In genomic region chr1:36170643-36171412, GRCh38 we compare ENCODE assay signal across 14 cellular contexts. TPM values are rescaled to one million over a fixed set of nuclear protein-coding genes. Genes with fewer than 3 reads are reported as not detected.
DNase-seq lines count a peak whose midpoint lies in the region; ATAC-seq and TF ChIP-seq lines count a peak whose summit lies in the region.
"Had no signal": no experiment of that assay in that cellular context is flagged by ENCODE, and none has a peak within 500 bp of the region (broad histone marks: within the 10 kb centered on the region; RNA-seq: fewer than 3 reads in every experiment).

No MANE protein-coding gene starts in this region.

- no peaks in the 10 kb centered on the region for H3K27me3 Mint-ChIP-seq in activated naive CD4-positive, alpha-beta T cell treated with anti-CD3 and anti-CD28 coated beads, Interleukin-2, amount 10 ng/mL, durations not matched to agents 7 days and 5 days

- H4K8ac ChIP-seq in mesenchymal stem cell (ENCODE audit: low read length), result peak overlapping the region; percentile 15

- H3K4me2 ChIP-seq in mesenchymal stem cell (ENCODE audit: low read length, poor library complexity, severe bottlenecking), result no peak overlapping the region

- DNase-seq in activated naive CD4-positive, alpha-beta T cell treated with anti-CD3 and anti-CD28 coated beads, Interleukin-2, amount 50 U/mL, for 72 hours (ENCODE audit: low spot score in 2 of 2), result no peak
- DNase-seq in activated naive CD4-positive, alpha-beta T cell treated with anti-CD3 and anti-CD28 coated beads, Interleukin-2, amount 10 ng/mL, durations not matched to agents 7 days and 5 days, result no peak
- DNase-seq in caudate nucleus (lab: John Stamatoyannopoulos, UW), result no peak
- no peak for DNase-seq in mesenchymal stem cell
- peak; percentile 79 to 81 for DNase-seq in thyroid gland
- DNase-seq in stimulated activated CD4-positive, alpha-beta T cell treated with anti-CD3 and anti-CD28 coated beads, Interleukin-2, amount 100 ng/mL, for 24 hours, result no peak
- no peak for DNase-seq in posterior vena cava (ENCODE audit: low spot score)
- DNase-seq in A172 (ENCODE audit: low spot score), result no peak
- DNase-seq: activated T-cell treated with anti-CD3 and anti-CD28 coated beads, Interleukin-2, amount 50 U/mL, for 1 hour; DMS 273 treated with DMSO at 0.1 percent for 48 hours; H9; NCI-H1105 treated with DMSO at 0.1 percent for 48 hours; stomach had no signal

- H3K9me3 ChIP-seq in mesenchymal stem cell (ENCODE audit: control insufficient read depth, low read length), result no peaks in the 10 kb centered on the region
- H3K9me3 ChIP-seq in thyroid gland, result no peaks in the 10 kb centered on the region
- H3K9me3 ChIP-seq: stomach had no signal

- H3K4me1 Mint-ChIP-seq in activated naive CD4-positive, alpha-beta T cell treated with anti-CD3 and anti-CD28 coated beads, Interleukin-2, amount 10 ng/mL, durations not matched to agents 7 days and 5 days, result peaks cover 14% of the 10 kb centered on the region

- H2BK5ac ChIP-seq in mesenchymal stem cell (ENCODE audit: low read depth, low read length, poor library complexity, severe bottlenecking), result no peak overlapping the region

- peak overlapping the region; percentile 44 for H3K9ac ChIP-seq in mesenchymal stem cell (ENCODE audit: low read length)

- WGBS in mesenchymal stem cell, result 94% methylated on average over 11 of the region's 12 CpGs
- WGBS in thyroid gland, 2 donors, result 46 to 53% methylated on average over 5 to 10 of the region's 12 CpGs

- no peaks in the 10 kb centered on the region for H3K27me3 ChIP-seq in mesenchymal stem cell (ENCODE audit: control insufficient read depth in 1 of 2, insufficient read depth in 1 of 2, low read length in 2 of 2)
- H3K27me3 ChIP-seq in thyroid gland, result no peaks in the 10 kb centered on the region
- H3K27me3 ChIP-seq: stomach had no signal

- H3K4me1 ChIP-seq in mesenchymal stem cell (ENCODE audit: control insufficient read depth, insufficient read depth, low read depth, low read length) (peaks cover 42% of the 10 kb centered on the region), thyroid gland (peaks cover 43 to 67% of the 10 kb centered on the region in 2 donors)

- H2AK5ac ChIP-seq in mesenchymal stem cell (ENCODE audit: low read length, severe bottlenecking), result no peak overlapping the region

- intact Hi-C loops in thyroid gland (cut with DNase I), result no loop called here
- intact Hi-C loops in posterior vena cava (cut with DNase I), result no loop called here

- no peak overlapping the region for H2BK12ac ChIP-seq in mesenchymal stem cell (ENCODE audit: low read length in 2 of 2)

- no peak overlapping the region for H2BK120ac ChIP-seq in mesenchymal stem cell (ENCODE audit: low read depth, low read length)

- H3K27ac ChIP-seq in caudate nucleus (ENCODE audit: low read depth, low read length) (peak overlapping the region; percentile 5), mesenchymal stem cell (ENCODE audit: low read length, poor library complexity, severe bottlenecking) (no peak overlapping the region), thyroid gland (peak overlapping the region; percentile 63 to 78 (median 78))

- peak overlapping the region; percentile 26 to 66 for H3K27ac Mint-ChIP-seq in activated naive CD4-positive, alpha-beta T cell treated with anti-CD3 and anti-CD28 coated beads, Interleukin-2, amount 50 U/mL, for 72 hours
- H3K27ac Mint-ChIP-seq in activated naive CD4-positive, alpha-beta T cell treated with anti-CD3 and anti-CD28 coated beads, Interleukin-2, amount 10 ng/mL, durations not matched to agents 7 days and 5 days, result no peak overlapping the region
- H3K27ac Mint-ChIP-seq: H9 had no signal

- H4K91ac ChIP-seq in mesenchymal stem cell (ENCODE audit: low read length), result peak overlapping the region; percentile 9

- H3K14ac ChIP-seq in mesenchymal stem cell (ENCODE audit: low read length in 2 of 2), result no peak overlapping the region

- H2BK15ac ChIP-seq in mesenchymal stem cell (ENCODE audit: low read depth, poor library complexity, severe bottlenecking), result no peak overlapping the region

- no peak overlapping the region for H3K4me3 Mint-ChIP-seq in activated naive CD4-positive, alpha-beta T cell treated with anti-CD3 and anti-CD28 coated beads, Interleukin-2, amount 10 ng/mL, durations not matched to agents 7 days and 5 days
- H3K4me3 Mint-ChIP-seq: H9, nephron had no signal

- no peak overlapping the region for H3K18ac ChIP-seq in mesenchymal stem cell (ENCODE audit: low read depth in 1 of 2, low read length in 2 of 2)

- H3K4me3 ChIP-seq in mesenchymal stem cell (ENCODE audit: insufficient read depth in 1 of 2, low read depth in 1 of 2, low read length in 2 of 2) (no peak overlapping the region), thyroid gland (replicated peaks in 1 of 3) (no peak overlapping the region)
- H3K4me3 ChIP-seq: stomach had no signal

- no peak for TF ChIP-seq POLR2A in thyroid gland (IDR thresholded peaks at IDR 0.05)

- H2AFZ ChIP-seq in mesenchymal stem cell (ENCODE audit: low read depth, low read length), result no peak overlapping the region

- peaks cover 4 to 20% of the 10 kb centered on the region in 2 donors for H3K36me3 Mint-ChIP-seq in activated naive CD4-positive, alpha-beta T cell treated with anti-CD3 and anti-CD28 coated beads, Interleukin-2, amount 50 U/mL, for 72 hours
- H3K36me3 Mint-ChIP-seq in activated naive CD4-positive, alpha-beta T cell treated with anti-CD3 and anti-CD28 coated beads, Interleukin-2, amount 10 ng/mL, durations not matched to agents 7 days and 5 days, result peaks cover 63% of the 10 kb centered on the region

- H3K9me3 Mint-ChIP-seq in activated naive CD4-positive, alpha-beta T cell treated with anti-CD3 and anti-CD28 coated beads, Interleukin-2, amount 50 U/mL, for 72 hours, result no peaks in the 10 kb centered on the region
- no peaks in the 10 kb centered on the region for H3K9me3 Mint-ChIP-seq in activated naive CD4-positive, alpha-beta T cell treated with anti-CD3 and anti-CD28 coated beads, Interleukin-2, amount 10 ng/mL, durations not matched to agents 7 days and 5 days
- H3K9me3 Mint-ChIP-seq: H9, nephron had no signal

- ATAC-seq in activated naive CD4-positive, alpha-beta T cell treated with anti-CD3 and anti-CD28 coated beads, Interleukin-2, amount 50 U/mL, for 72 hours, result no peak

- CTCF ChIA-PET in activated naive CD4-positive, alpha-beta T cell treated with anti-CD3 and anti-CD28 coated beads, Interleukin-2, amount 10 ng/mL, durations not matched to agents 7 days and 5 days (lab: Charles Lee), result interaction anchor here (1.0 to 3.1 kb wide), 3 partner anchors 10 to 115 kb away, joined by 4 to 10 read pairs (median 7); no protein-coding TSS in a partner anchor

- no peak overlapping the region for H3K23ac ChIP-seq in mesenchymal stem cell (ENCODE audit: low read length in 2 of 2)

- H3K4ac ChIP-seq in mesenchymal stem cell (ENCODE audit: low read depth in 1 of 2, low read length in 2 of 2), result no peak overlapping the region

- H3K79me1 ChIP-seq in mesenchymal stem cell (replicated peaks; ENCODE audit: low read length, poor library complexity, severe bottlenecking), result peaks cover 1% of the 10 kb centered on the region

- H3K36me3 ChIP-seq in mesenchymal stem cell (ENCODE audit: control insufficient read depth in 1 of 2, insufficient read depth in 2 of 2, low read depth in 1 of 2, low read length in 2 of 2), result peaks cover 61 to 70% of the 10 kb centered on the region in 2 experiments
- H3K36me3 ChIP-seq in thyroid gland, result peaks cover 36 to 44% of the 10 kb centered on the region in 2 donors

- TF ChIP-seq CTCF in thyroid gland (IDR thresholded peaks at IDR 0.05), result no peak

RNA-seq across cellular contexts. Expression of gene MAP7D1, which starts 14.9 kb away (rescaled TPM):
- total RNA-seq in activated naive CD4-positive, alpha-beta T cell treated with anti-CD3 and anti-CD28 coated beads, Interleukin-2, amount 50 U/mL, for 72 hours, result 100 to 1,000 TPM; 112 to 169 TPM
- 97.8 TPM for polyA plus RNA-seq in mesenchymal stem cell (2013, experiment 1 of 2)
- polyA plus RNA-seq in mesenchymal stem cell (2013, experiment 2 of 2), result 97.8 TPM
- total RNA-seq in thyroid gland (10 to 100 TPM; 63.6 to 75.0 (median 68.7) TPM), posterior vena cava (100 to 1,000 TPM; 130 to 167 TPM)
- 91.2 and 136 TPM in 2 replicates for total RNA-seq in A172 (2014; rRNA removed; shearing (Covaris generic))

RNA-seq across cellular contexts. Expression of gene TRAPPC3, which starts 21.5 kb away (rescaled TPM):
- 10 to 100 TPM; 43.7 to 55.3 TPM for total RNA-seq in activated naive CD4-positive, alpha-beta T cell treated with anti-CD3 and anti-CD28 coated beads, Interleukin-2, amount 50 U/mL, for 72 hours
- 78.6 TPM for polyA plus RNA-seq in mesenchymal stem cell (2013, experiment 1 of 2)
- polyA plus RNA-seq in mesenchymal stem cell (2013, experiment 2 of 2), result 81.9 TPM
- 100 to 1,000 TPM; 101 to 156 (median 148) TPM for total RNA-seq in thyroid gland
- 10 to 100 TPM; 51.4 to 54.7 TPM for total RNA-seq in posterior vena cava
- total RNA-seq in A172 (2014; rRNA removed; shearing (Covaris generic)), result 86.7 and 110 TPM in 2 replicates

RNA-seq across cellular contexts. Expression of gene COL8A2, which starts 45.8 kb away (rescaled TPM):
- under 1 TPM; 0.11 to 0.23 TPM for total RNA-seq in activated naive CD4-positive, alpha-beta T cell treated with anti-CD3 and anti-CD28 coated beads, Interleukin-2, amount 50 U/mL, for 72 hours
- polyA plus RNA-seq in mesenchymal stem cell (2013, experiment 1 of 2), result 0.25 TPM
- polyA plus RNA-seq in mesenchymal stem cell (2013, experiment 2 of 2), result 0.22 TPM
- total RNA-seq in thyroid gland (10 to 100 TPM in 2 of 4 donors, 1 to 10 TPM in 2; 5.7 to 13.7 (median 10.1) TPM), posterior vena cava (10 to 100 TPM; 33.2 to 35.9 TPM)
- total RNA-seq in A172 (2014; rRNA removed; shearing (Covaris generic)), result 0.62 and 0.72 TPM in 2 replicates

RNA-seq across cellular contexts. Expression of gene THRAP3, which starts 53.4 kb away (rescaled TPM):
- 100 to 1,000 TPM in 1 of 2 donors, 10 to 100 TPM in 1; 96.2 to 153 TPM for total RNA-seq in activated naive CD4-positive, alpha-beta T cell treated with anti-CD3 and anti-CD28 coated beads, Interleukin-2, amount 50 U/mL, for 72 hours
- polyA plus RNA-seq in mesenchymal stem cell (2013, experiment 1 of 2), result 64.5 TPM
- 60.8 TPM for polyA plus RNA-seq in mesenchymal stem cell (2013, experiment 2 of 2)
- total RNA-seq in thyroid gland, result 100 to 1,000 TPM in 3 of 4 donors, 10 to 100 TPM in 1; 88.9 to 129 (median 115) TPM
- 10 to 100 TPM; 76.6 to 79.1 TPM for total RNA-seq in posterior vena cava
- 50.0 and 53.5 TPM in 2 replicates for total RNA-seq in A172 (2014; rRNA removed; shearing (Covaris generic))

Comparison
In these comparisons a context has a peak if more than half of its experiments do, and no peak if none do; other contexts are left out.
1. DNase-seq: peak in thyroid gland (2 of 2); none in activated naive CD4-positive, alpha-beta T cell treated with anti-CD3 and anti-CD28 coated beads, Interleukin-2, amount 50 U/mL, for 72 hours (0 of 2), activated naive CD4-positive, alpha-beta T cell treated with anti-CD3 and anti-CD28 coated beads, Interleukin-2, amount 10 ng/mL, durations not matched to agents 7 days and 5 days (single experiment), caudate nucleus (0 of 61), mesenchymal stem cell (single experiment), stimulated activated CD4-positive, alpha-beta T cell treated with anti-CD3 and anti-CD28 coated beads, Interleukin-2, amount 100 ng/mL, for 24 hours (0 of 2), posterior vena cava (single experiment) and A172 (single experiment).